In genomic region chr7:15947749-15948148, GRCh38 we compare ENCODE assay signal across 18 cellular contexts.
"Had no signal": no experiment of that assay in that cellular context is flagged by ENCODE, and none has a peak within 500 bp of the region (broad histone marks: within the 10 kb centered on the region; RNA-seq: fewer than 3 reads in every experiment).

No MANE protein-coding gene starts in this region.

- DNase-seq: activated CD4-positive, alpha-beta T cell treated with anti-CD3 and anti-CD28 coated beads, Interleukin-2, amount 10 ng/mL, durations not matched to agents 7 days and 5 days; activated CD8-positive, alpha-beta T cell treated with anti-CD3 and anti-CD28 coated beads, Interleukin-2, amount 10 ng/mL, durations not matched to agents 7 days and 5 days; activated naive CD4-positive, alpha-beta T cell treated with anti-CD3 and anti-CD28 coated beads, Interleukin-2, amount 10 ng/mL, durations not matched to agents 7 days and 5 days; activated naive CD8-positive, alpha-beta T cell treated with anti-CD3 and anti-CD28 coated beads, Interleukin-2, amount 50 U/mL, for 24 hours; activated T-cell treated with anti-CD3 and anti-CD28 coated beads, Interleukin-2, amount 50 U/mL, for 24 hours; dermis blood vessel endothelial cell; heart left ventricle; left ventricle myocardium superior; nephron progenitor cell; nucleus accumbens; posterior cingulate gyrus; stimulated activated naive B cell treated with anti-CD40 and anti-IgM and Interleukin-4, amounts not matched to agents 10 μg/mL and 1 μg/mL and 100 μg/mL, for 72 hours; T1000; upper lobe of left lung had no signal

- H3K9me3 ChIP-seq: ascending aorta, breast epithelium, gastroesophageal sphincter, heart left ventricle, thoracic aorta, upper lobe of left lung had no signal

- H3K4me1 ChIP-seq: ascending aorta, breast epithelium, gastroesophageal sphincter, heart left ventricle, upper lobe of left lung had no signal

- H3K36me3 ChIP-seq: ascending aorta, breast epithelium, gastroesophageal sphincter, heart left ventricle, thoracic aorta, upper lobe of left lung had no signal

- H3K27ac ChIP-seq: ascending aorta, breast epithelium, gastroesophageal sphincter, heart left ventricle, thoracic aorta, upper lobe of left lung had no signal

- H3K4me3 ChIP-seq: ascending aorta, breast epithelium, gastroesophageal sphincter, heart left ventricle, thoracic aorta, upper lobe of left lung had no signal

- H3K27me3 ChIP-seq: ascending aorta, breast epithelium, gastroesophageal sphincter, heart left ventricle, upper lobe of left lung had no signal

- ATAC-seq: activated CD8-positive, alpha-beta T cell treated with anti-CD3 and anti-CD28 coated beads, Interleukin-2, amount 10 ng/mL, durations not matched to agents 7 days and 5 days; activated naive CD8-positive, alpha-beta T cell treated with anti-CD3 and anti-CD28 coated beads, Interleukin-2, amount 50 U/mL, for 24 hours; gastroesophageal sphincter; heart left ventricle; left ventricle myocardium superior; stimulated activated naive B cell treated with anti-CD40 and anti-IgM and Interleukin-4, amounts not matched to agents 10 μg/mL and 1 μg/mL and 100 μg/mL, for 72 hours had no signal
